19 cellular contexts compared by ENCODE assay signal in genomic region chr9:95836072-95836471, GRCh38.
"Had no signal": no experiment of that assay in that cellular context is flagged by ENCODE, and none has a peak within 500 bp of the region (broad histone marks: within the 10 kb centered on the region; RNA-seq: fewer than 3 reads in every experiment).

No MANE protein-coding gene starts in this region.

- H3K27ac ChIP-seq: hepatocyte, parathyroid adenoma, uterus had no signal

- H3K9me3 Mint-ChIP-seq: immature natural killer cell; nephron progenitor cell; stimulated activated effector memory CD8-positive, alpha-beta T cell treated with anti-CD3 and anti-CD28 coated beads, Interleukin-12 subunit alpha, Interleukin-12 subunit beta, amount 100 ng/mL, for 72 hours; WTC11 had no signal

- DNase-seq: activated T-cell treated with anti-CD3 and anti-CD28 coated beads, Interleukin-2, amount 50 U/mL, for 1 hour; amniotic stem cell; caudate nucleus; effector memory CD4-positive, alpha-beta T cell; foreskin melanocyte; glutamatergic neuron; immature natural killer cell; nephron progenitor cell; right cardiac atrium; stimulated activated CD4-positive, alpha-beta T cell treated with anti-CD3 and anti-CD28 coated beads, Interleukin-1b, Interleukin-23, amount 100 ng/mL, for 48 hours; T-helper 1 cell; transverse colon; uterus had no signal

- ATAC-seq: right cardiac atrium; stimulated activated effector memory CD8-positive, alpha-beta T cell treated with anti-CD3 and anti-CD28 coated beads, Interleukin-12 subunit alpha, Interleukin-12 subunit beta, amount 100 ng/mL, for 72 hours; WTC11 had no signal

- H3K4me3 Mint-ChIP-seq: activated naive CD8-positive, alpha-beta T cell; brain; immature natural killer cell; nephron progenitor cell; stimulated activated effector memory CD8-positive, alpha-beta T cell treated with anti-CD3 and anti-CD28 coated beads, Interleukin-12 subunit alpha, Interleukin-12 subunit beta, amount 100 ng/mL, for 72 hours; WTC11 had no signal

- H3K4me1 Mint-ChIP-seq: WTC11 had no signal

- H3K27me3 Mint-ChIP-seq: activated naive CD8-positive, alpha-beta T cell; brain had no signal

- H3K36me3 ChIP-seq: transverse colon, uterus had no signal

- H3K27ac Mint-ChIP-seq: activated naive CD8-positive, alpha-beta T cell; brain; nephron progenitor cell; stimulated activated effector memory CD8-positive, alpha-beta T cell treated with anti-CD3 and anti-CD28 coated beads, Interleukin-12 subunit alpha, Interleukin-12 subunit beta, amount 100 ng/mL, for 72 hours; WTC11 had no signal

- H3K36me3 Mint-ChIP-seq: brain; stimulated activated effector memory CD8-positive, alpha-beta T cell treated with anti-CD3 and anti-CD28 coated beads, Interleukin-12 subunit alpha, Interleukin-12 subunit beta, amount 100 ng/mL, for 72 hours; WTC11 had no signal

- H3K9me3 ChIP-seq: transverse colon, uterus had no signal

- H3K27me3 ChIP-seq: hepatocyte, transverse colon, uterus had no signal

- H3K4me3 ChIP-seq: hepatocyte, transverse colon, uterus had no signal
